Comparison of ENCODE assay signal across 8 cellular contexts in the genomic region with DNA sequence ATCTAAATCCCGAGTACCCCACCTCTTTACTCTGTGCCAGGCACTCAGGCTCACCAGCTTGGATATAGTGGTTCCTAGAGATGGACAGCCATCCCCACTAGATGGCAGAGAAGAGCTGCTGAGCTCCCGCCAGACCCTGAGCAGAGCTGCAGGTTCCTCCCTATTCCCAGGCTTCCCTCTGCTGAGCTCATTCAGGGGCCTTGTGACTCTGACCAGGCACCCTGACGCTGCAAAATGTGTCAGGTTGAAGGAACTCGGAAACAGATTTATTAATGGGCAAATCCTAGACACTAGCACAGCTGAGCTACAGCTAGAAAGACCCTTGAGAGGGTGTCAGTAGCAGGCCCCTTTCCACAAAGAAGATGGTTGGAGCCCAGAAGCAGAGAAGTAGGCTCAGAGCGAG. TPM values are rescaled to one million over a fixed set of nuclear protein-coding genes. Genes with fewer than 3 reads are reported as not detected.
DNase-seq lines count a peak whose midpoint lies in the region; ATAC-seq, FAIRE-seq and TF ChIP-seq lines count a peak whose summit lies in the region.

No MANE protein-coding gene starts in this region.

- H3K27ac ChIP-seq in RWPE1: peak overlapping the region; percentile 19; the same call in 1 of the 2 replicates
- peak overlapping the region; percentile 70 to 85 for H3K27ac ChIP-seq in thoracic aorta

- DNase-seq in D721Med (ENCODE audit: insufficient read length, low spot score) (peak; percentile 92), LNCaP clone FGC (ENCODE audit: low read depth) (peak; percentile 35), RWPE1 (ENCODE audit: low spot score) (peak; percentile 81), germinal center (ENCODE audit: low spot score) (peak; percentile 80), non-pigmented ciliary epithelial cell (ENCODE audit: low read depth) (peak; percentile 90), thoracic aorta (ENCODE audit: low spot score) (peak; percentile 62)
- peak; percentile 46 for DNase-seq in activated naive CD4-positive, alpha-beta T cell treated with Interleukin-2 at 50 U/mL for 16 hours

- no peak for FAIRE-seq in D721Med (lab: Jason Lieb, UNC)

- peaks cover 5% of the 10 kb centered on the region for H3K36me3 ChIP-seq in thoracic aorta

- H3K4me3 ChIP-seq in LNCaP clone FGC (ENCODE audit: low read depth, low read length) (no peak overlapping the region), thoracic aorta (no peak overlapping the region)

- ATAC-seq in GM21528 (IDR thresholded peaks at IDR 0.05; ENCODE audit: low FRiP score, unreplicated experiment) (peak; percentile 76), thoracic aorta (ENCODE audit: insufficient number of reproducible peaks, low FRiP score, low read depth) (peak; percentile 90)

- no peaks in the 10 kb centered on the region for H3K9me3 ChIP-seq in thoracic aorta

- peaks cover 25 to 39% of the 10 kb centered on the region in 2 donors for H3K4me1 ChIP-seq in thoracic aorta (ENCODE audit: control insufficient read depth in 1 of 2, low read depth in 2 of 2)

- no peaks in the 10 kb centered on the region for H3K27me3 ChIP-seq in thoracic aorta (replicated peaks; ENCODE audit: insufficient read depth)

- CTCF ChIA-PET in RWPE1 (lab: Yijun Ruan, JAX): interaction anchor here (0.6 to 1.6 kb wide), 11 partner anchors 10 to 518 kb away, joined by 3 to 8 read pairs (median 4); no protein-coding TSS in a partner anchor

- POLR2A ChIA-PET in RWPE1 (lab: Yijun Ruan, JAX; ENCODE audit: low non-redundant PET): interaction anchor here (0.6 kb wide), 1 partner anchor 231 kb away, joined by 3 read pairs; no protein-coding TSS in a partner anchor

- peak; percentile 90 for TF ChIP-seq CTCF in D721Med (IDR thresholded peaks at IDR 0.05; ENCODE audit: insufficient read depth, missing control alignments)
- peak; percentile 90 for TF ChIP-seq CTCF in LNCaP clone FGC (IDR thresholded peaks at IDR 0.05; ENCODE audit: control insufficient read depth, extremely low read depth, insufficient read depth)
- TF ChIP-seq CTCF in RWPE1 (conservative IDR thresholded peaks at IDR 0.05; ENCODE audit: low read depth): peak; percentile 84
- peak; percentile 79 for TF ChIP-seq CTCF in thoracic aorta (IDR thresholded peaks at IDR 0.05)

RNA-seq across cellular contexts. Expression of gene RHO, which starts 38.2 kb away (rescaled TPM):
- not detected for total RNA-seq in thoracic aorta

RNA-seq across cellular contexts. Expression of gene IFT122, which starts 50.2 kb away (rescaled TPM):
- 10 to 100 TPM; 50.1 to 61.9 TPM for total RNA-seq in thoracic aorta

RNA-seq across cellular contexts. Expression of gene MBD4, which starts 50.5 kb away (rescaled TPM):
- total RNA-seq in thoracic aorta: 10 to 100 TPM; 23.0 to 32.5 TPM

RNA-seq across cellular contexts. Expression of gene H1-8, which starts 52.7 kb away (rescaled TPM):
- not detected for total RNA-seq in thoracic aorta

Comparison
In these comparisons a context has a peak if more than half of its experiments do, and no peak if none do; other contexts are left out.
1. DNase-seq: peak in every context shown above with its lines; median percentile 92 in D721Med; 90 in non-pigmented ciliary epithelial cell; 81 in RWPE1; 80 in germinal center; 62 in thoracic aorta; 46 in activated naive CD4-positive, alpha-beta T cell treated with Interleukin-2 at 50 U/mL for 16 hours; 35 in LNCaP clone FGC.